ENCODE assay signal across 8 cellular contexts in genomic region chr19:3986260-3987041, GRCh38. TPM values are rescaled to one million over a fixed set of nuclear protein-coding genes. Genes with fewer than 3 reads are reported as not detected.
A peak's percentile ranks its signal among the peaks of the same experiment; 100 is the strongest.
DNase-seq lines count a peak whose midpoint lies in the region; ATAC-seq and TF ChIP-seq lines count a peak whose summit lies in the region.

No MANE protein-coding gene starts in this region.

- DNase-seq in HFF-Myc (ENCODE audit: extremely low read depth, low read depth): peak; percentile 53
- peak; percentile 86 to 91 for DNase-seq in NCI-H524 (lab: John Stamatoyannopoulos, UW)
- DNase-seq in activated CD4-positive, alpha-beta memory T cell treated with anti-CD3 and anti-CD28 coated beads for 36 hours: peak; percentile 72
- DNase-seq in epidermal melanocyte (ENCODE audit: insufficient read length, low spot score): peak; percentile 76
- DNase-seq in middle frontal gyrus (ENCODE audit: extremely low spot score, low spot score): peak; percentile 82
- peak; percentile 69 for DNase-seq in testis

- 1 to 3% methylated on average over 21 of the region's 21 CpGs for WGBS in testis, 2 donors

- H3K9me3 Mint-ChIP-seq in activated CD4-positive, alpha-beta memory T cell treated with anti-CD3 and anti-CD28 coated beads for 36 hours: no peaks in the 10 kb centered on the region

- CTCF ChIA-PET in activated CD4-positive, alpha-beta memory T cell treated with anti-CD3 and anti-CD28 coated beads for 36 hours (lab: Charles Lee): interaction anchor here (0.7 to 2.6 kb wide), 8 partner anchors 11 to 153 kb away, joined by 3 to 26 read pairs (median 7); partner anchors contain the start of genes DAPK3 and PIAS4

- POLR2A ChIA-PET in activated CD4-positive, alpha-beta memory T cell treated with anti-CD3 and anti-CD28 coated beads for 36 hours (lab: Charles Lee): interaction anchor here (1.0 to 5.2 kb wide), 3 partner anchors 15 to 80 kb away, joined by 4 to 51 read pairs (median 13); partner anchors contain the start of genes DAPK3, PIAS4 and ZBTB7A

- no peak for ATAC-seq in GM19455 (IDR thresholded peaks at IDR 0.05; ENCODE audit: unreplicated experiment)

- no peaks in the 10 kb centered on the region for H3K27me3 Mint-ChIP-seq in activated CD4-positive, alpha-beta memory T cell treated with anti-CD3 and anti-CD28 coated beads for 36 hours

- H3K9me3 ChIP-seq in testis: no peaks in the 10 kb centered on the region

- H3K27ac ChIP-seq in C4-2B (peak overlapping the region; percentile 98), testis (peak overlapping the region in 1 of 2 donors; percentile 37)

- H3K4me1 ChIP-seq in testis: peaks cover 35% of the 10 kb centered on the region

- peak overlapping the region; percentile 95 for H3K27ac Mint-ChIP-seq in activated CD4-positive, alpha-beta memory T cell treated with anti-CD3 and anti-CD28 coated beads for 36 hours

- no peaks in the 10 kb centered on the region for H3K36me3 ChIP-seq in testis (ENCODE audit: low read depth, missing control alignments)

- no peaks in the 10 kb centered on the region for H3K27me3 ChIP-seq in testis

- peaks cover 38% of the 10 kb centered on the region for H3K4me1 Mint-ChIP-seq in activated CD4-positive, alpha-beta memory T cell treated with anti-CD3 and anti-CD28 coated beads for 36 hours (ENCODE audit: low read depth)

- peaks cover 39% of the 10 kb centered on the region for H3K36me3 Mint-ChIP-seq in activated CD4-positive, alpha-beta memory T cell treated with anti-CD3 and anti-CD28 coated beads for 36 hours

- no peak for TF ChIP-seq POLR2A in testis (IDR thresholded peaks at IDR 0.05)

- H3K4me3 ChIP-seq in HFF-Myc (replicated peaks; ENCODE audit: low read depth, low read length) (peak overlapping the region; percentile 100), testis (peak overlapping the region in 1 of 2 donors; percentile 21)

- intact Hi-C loops in activated CD4-positive, alpha-beta memory T cell treated with anti-CD3 and anti-CD28 coated beads for 36 hours (cut with micrococcal nuclease): loop anchor here (1.0 to 5.0 kb wide), 8 partner anchors 80 to 486 kb away; partner anchors contain the start of genes ANKRD24, FZR1, HDGFL2 and MAP2K2
- intact Hi-C loops in testis (cut with DNase I; ENCODE audit: low total_unique reads): no loop called here

- peak overlapping the region; percentile 96 for H3K4me3 Mint-ChIP-seq in activated CD4-positive, alpha-beta memory T cell treated with anti-CD3 and anti-CD28 coated beads for 36 hours

- TF ChIP-seq CTCF in C4-2B (conservative IDR thresholded peaks at IDR 0.05) (peak; percentile 83), HFF-Myc (IDR thresholded peaks at IDR 0.05; ENCODE audit: low read depth, low read length, missing control alignments) (peak; percentile 49), testis (IDR thresholded peaks at IDR 0.05) (peak; percentile 46 to 75 (median 60))

RNA-seq across cellular contexts. Expression of gene EEF2, which starts 1.2 kb away (rescaled TPM):
- total RNA-seq in activated CD4-positive, alpha-beta memory T cell treated with anti-CD3 and anti-CD28 coated beads for 36 hours: 1,000 to 10,000 TPM; 3,113 to 3,225 TPM
- total RNA-seq in testis: 1,000 to 10,000 TPM in 1 of 2 donors, 100 to 1,000 TPM in 1; 909 to 1,599 TPM
- 1,429 TPM for polyA plus RNA-seq in testis (ENCODE audit: insufficient read depth, low read depth, low replicate concordance)

RNA-seq across cellular contexts. Expression of gene DAPK3, which starts 15.6 kb away (rescaled TPM):
- total RNA-seq in activated CD4-positive, alpha-beta memory T cell treated with anti-CD3 and anti-CD28 coated beads for 36 hours: 10 to 100 TPM; 32.4 to 33.3 TPM
- total RNA-seq in testis: 100 to 1,000 TPM; 102 to 111 TPM
- 89.8 TPM for polyA plus RNA-seq in testis (ENCODE audit: insufficient read depth, low read depth, low replicate concordance)

RNA-seq across cellular contexts. Expression of gene PIAS4, which starts 21.1 kb away (rescaled TPM):
- 10 to 100 TPM; 22.5 to 24.4 TPM for total RNA-seq in activated CD4-positive, alpha-beta memory T cell treated with anti-CD3 and anti-CD28 coated beads for 36 hours
- total RNA-seq in testis: 10 to 100 TPM; 89.1 to 94.5 TPM
- 142 TPM for polyA plus RNA-seq in testis (ENCODE audit: insufficient read depth, low read depth, low replicate concordance)

RNA-seq across cellular contexts. Expression of gene NMRK2, which starts 53.6 kb away (rescaled TPM):
- not detected for total RNA-seq in activated CD4-positive, alpha-beta memory T cell treated with anti-CD3 and anti-CD28 coated beads for 36 hours
- total RNA-seq in testis: 1 to 10 TPM; 1.7 to 3.2 TPM
- 1.7 TPM for polyA plus RNA-seq in testis (ENCODE audit: insufficient read depth, low read depth, low replicate concordance)
